ENCODE assay signal across 8 cellular contexts in genomic region chr5:112417931-112418358, GRCh38. TPM values are rescaled to one million over a fixed set of nuclear protein-coding genes. Genes with fewer than 3 reads are reported as not detected.
DNase-seq lines count a peak whose midpoint lies in the region; ATAC-seq and TF ChIP-seq lines count a peak whose summit lies in the region.

No MANE protein-coding gene starts in this region.

- intact Hi-C loops in activated naive CD4-positive, alpha-beta T cell treated with anti-CD3 and anti-CD28 coated beads for 36 hours (cut with micrococcal nuclease), result loop anchor here (5.0 to 10.0 kb wide), 2 partner anchors 339 to 507 kb away; partner anchors contain the start of gene REEP5
- intact Hi-C loops in cardiac septum (cut with DNase I), result loop anchor here (2.0 to 10.0 kb wide), 4 partner anchors 79 to 906 kb away; partner anchors contain the start of genes NREP and STARD4

- TF ChIP-seq CTCF in progenitor cell of endocrine pancreas (IDR thresholded peaks at IDR 0.05; ENCODE audit: unreplicated experiment), result no peak

- H3K36me3 Mint-ChIP-seq in activated naive CD4-positive, alpha-beta T cell treated with anti-CD3 and anti-CD28 coated beads for 36 hours (ENCODE audit: low read depth), result no peaks in the 10 kb centered on the region
- no peaks in the 10 kb centered on the region for H3K36me3 Mint-ChIP-seq in progenitor cell of endocrine pancreas (ENCODE audit: insufficient read depth)

- CTCF ChIA-PET in activated naive CD4-positive, alpha-beta T cell treated with anti-CD3 and anti-CD28 coated beads for 36 hours (lab: Charles Lee), result no interaction called here

- peak overlapping the region; percentile 64 for H3K4me3 Mint-ChIP-seq in activated naive CD4-positive, alpha-beta T cell treated with anti-CD3 and anti-CD28 coated beads for 36 hours
- peak overlapping the region; percentile 87 for H3K4me3 Mint-ChIP-seq in progenitor cell of endocrine pancreas (ENCODE audit: low read depth)

- peaks cover 50% of the 10 kb centered on the region for H3K27me3 Mint-ChIP-seq in activated naive CD4-positive, alpha-beta T cell treated with anti-CD3 and anti-CD28 coated beads for 36 hours (ENCODE audit: low read depth)
- peaks cover 26% of the 10 kb centered on the region for H3K27me3 Mint-ChIP-seq in progenitor cell of endocrine pancreas

- peaks cover 2% of the 10 kb centered on the region for H3K9me3 Mint-ChIP-seq in activated naive CD4-positive, alpha-beta T cell treated with anti-CD3 and anti-CD28 coated beads for 36 hours
- no peaks in the 10 kb centered on the region for H3K9me3 Mint-ChIP-seq in progenitor cell of endocrine pancreas (ENCODE audit: low read depth)

- peaks cover 10% of the 10 kb centered on the region for H3K4me1 Mint-ChIP-seq in activated naive CD4-positive, alpha-beta T cell treated with anti-CD3 and anti-CD28 coated beads for 36 hours (ENCODE audit: low read depth)
- H3K4me1 Mint-ChIP-seq in progenitor cell of endocrine pancreas (ENCODE audit: low read depth), result peaks cover 34% of the 10 kb centered on the region

- DNase-seq in DMS53 treated with DMSO at 0.1 percent for 48 hours (lab: John Stamatoyannopoulos, UW; ENCODE audit: unreplicated experiment) (peak; percentile 35), LHCN-M2 (ENCODE audit: low read depth) (peak; percentile 8), cardiac septum (ENCODE audit: low spot score) (peak; percentile 80), progenitor cell of endocrine pancreas (ENCODE audit: low spot score, unreplicated experiment) (no peak), NCI-H446 (lab: John Stamatoyannopoulos, UW) (no peak), NCI-H146 treated with DMSO at 0.1 percent for 48 hours (lab: John Stamatoyannopoulos, UW; ENCODE audit: unreplicated experiment) (no peak)
- peak; percentile 70 for DNase-seq in activated naive CD4-positive, alpha-beta T cell treated with anti-CD3 and anti-CD28 coated beads for 36 hours

- ATAC-seq in GM21381 (IDR thresholded peaks at IDR 0.05; ENCODE audit: unreplicated experiment), result peak; percentile 45

- H3K27ac Mint-ChIP-seq in activated naive CD4-positive, alpha-beta T cell treated with anti-CD3 and anti-CD28 coated beads for 36 hours, result no peak overlapping the region
- peak overlapping the region; percentile 2 for H3K27ac Mint-ChIP-seq in progenitor cell of endocrine pancreas

RNA-seq across cellular contexts. Expression of gene EPB41L4A, which starts 1.1 kb away (rescaled TPM):
- total RNA-seq in LHCN-M2 (2014; rRNA removed) (not detected in 2 replicates), cardiac septum (18.0 TPM), progenitor cell of endocrine pancreas (34.2 and 37.7 TPM in 2 replicates)
- polyA plus RNA-seq in LHCN-M2 (2012), result 0.07 TPM
- not detected for total RNA-seq in activated naive CD4-positive, alpha-beta T cell treated with anti-CD3 and anti-CD28 coated beads for 36 hours

Comparison
In these comparisons a context has a peak if more than half of its experiments do, and no peak if none do; other contexts are left out.
1. DNase-seq: peak in DMS53 treated with DMSO at 0.1 percent for 48 hours (single experiment), LHCN-M2 (single experiment), activated naive CD4-positive, alpha-beta T cell treated with anti-CD3 and anti-CD28 coated beads for 36 hours (single experiment) and cardiac septum (single experiment); none in progenitor cell of endocrine pancreas (single experiment), NCI-H446 (0 of 2) and NCI-H146 treated with DMSO at 0.1 percent for 48 hours (single experiment).
2. RNA of gene EPB41L4A, which starts 1.1 kb away (total RNA-seq): 34.2 to 37.7 TPM in progenitor cell of endocrine pancreas and 18.0 TPM in cardiac septum (single experiment); not detected in activated naive CD4-positive, alpha-beta T cell treated with anti-CD3 and anti-CD28 coated beads for 36 hours and not detected in LHCN-M2; every median in the first group is over 10 times any median in the second.